Comparison of ENCODE assay signal across 8 cellular contexts in genomic region chr7:117014673-117015133, GRCh38.
DNase-seq lines count a peak whose midpoint lies in the region; ATAC-seq, FAIRE-seq and TF ChIP-seq lines count a peak whose summit lies in the region.

No MANE protein-coding gene starts in this region.

- no peaks in the 10 kb centered on the region for H3K9me3 ChIP-seq in prostate gland
- no peaks in the 10 kb centered on the region for H3K9me3 ChIP-seq in kidney (ENCODE audit: control insufficient read depth in 1 of 2, low read length in 2 of 2)

- no peak for TF ChIP-seq CTCF in prostate gland (IDR thresholded peaks at IDR 0.05)
- TF ChIP-seq CTCF in kidney (IDR thresholded peaks at IDR 0.05; ENCODE audit: borderline replicate concordance, extremely low read depth, insufficient read depth), result no peak

- no peak overlapping the region for H3K27ac ChIP-seq in prostate gland
- H3K27ac ChIP-seq in kidney (ENCODE audit: low read depth in 2 of 2, low read length in 2 of 2), result no peak overlapping the region

- FAIRE-seq in kidney (lab: Jason Lieb, UNC), result no peak

- H3K4me3 ChIP-seq in prostate gland (no peak overlapping the region), kidney (ENCODE audit: low read length in 2 of 2) (peak overlapping the region in 1 of 2 donors; percentile 40)

- H3K27me3 ChIP-seq in prostate gland (replicated peaks; ENCODE audit: insufficient read depth), result no peaks in the 10 kb centered on the region

- in situ Hi-C loops in GM18951 (cut with MboI; ENCODE audit: low sequenced_read_pairs, unreplicated experiment), result no loop called here

- DNase-seq in AG08395 (ENCODE audit: low spot score) (peak; percentile 45), SK-N-DZ (ENCODE audit: low spot score) (peak; percentile 57), fibroblast of the conjunctiva (ENCODE audit: low read depth) (peak; percentile 5), prostate gland (ENCODE audit: low spot score) (peak; percentile 11), kidney (no peak)
- no peak for DNase-seq in activated CD4-positive, CD25-positive, alpha-beta regulatory T cell treated with anti-CD3 and anti-CD28 coated beads, Interleukin-2, amount 50 U/mL, for 72 hours

- intact Hi-C loops in prostate gland (cut with DNase I), result no loop called here
- intact Hi-C loops in kidney (cut with DNase I), result no loop called here

- 26% methylated on average over 6 of the region's 6 CpGs for WGBS in prostate gland

- H3K4me1 ChIP-seq in prostate gland (replicated peaks), result no peaks in the 10 kb centered on the region
- H3K4me1 ChIP-seq in kidney (ENCODE audit: control insufficient read depth in 1 of 2, insufficient read depth in 1 of 2, low read depth in 1 of 2, low read length in 2 of 2), result peaks cover 0 to 3% of the 10 kb centered on the region in 2 donors

- H3K36me3 ChIP-seq in prostate gland (no peaks in the 10 kb centered on the region), kidney (ENCODE audit: control insufficient read depth in 1 of 2, insufficient read depth in 2 of 2, low read length in 2 of 2) (no peaks in the 10 kb centered on the region)

- TF ChIP-seq POLR2A in GM18951 (IDR thresholded peaks at IDR 0.05; ENCODE audit: extremely low read depth, insufficient read depth, insufficient read length) (peak; percentile 32), prostate gland (IDR thresholded peaks at IDR 0.05) (no peak)

- ATAC-seq in HG03354 (IDR thresholded peaks at IDR 0.05; ENCODE audit: poor library complexity, severe bottlenecking, unreplicated experiment), result peak; percentile 43

- H3K9ac ChIP-seq in kidney (ENCODE audit: low read length in 2 of 2), result peak overlapping the region in 1 of 2 donors; percentile 13

Comparison
In these comparisons a context has a peak if more than half of its experiments do, and no peak if none do; other contexts are left out.
1. DNase-seq: peak in AG08395 (single experiment), SK-N-DZ (single experiment), fibroblast of the conjunctiva (single experiment) and prostate gland (single experiment); none in kidney (single experiment) and activated CD4-positive, CD25-positive, alpha-beta regulatory T cell treated with anti-CD3 and anti-CD28 coated beads, Interleukin-2, amount 50 U/mL, for 72 hours (single experiment).